In the genomic region with DNA sequence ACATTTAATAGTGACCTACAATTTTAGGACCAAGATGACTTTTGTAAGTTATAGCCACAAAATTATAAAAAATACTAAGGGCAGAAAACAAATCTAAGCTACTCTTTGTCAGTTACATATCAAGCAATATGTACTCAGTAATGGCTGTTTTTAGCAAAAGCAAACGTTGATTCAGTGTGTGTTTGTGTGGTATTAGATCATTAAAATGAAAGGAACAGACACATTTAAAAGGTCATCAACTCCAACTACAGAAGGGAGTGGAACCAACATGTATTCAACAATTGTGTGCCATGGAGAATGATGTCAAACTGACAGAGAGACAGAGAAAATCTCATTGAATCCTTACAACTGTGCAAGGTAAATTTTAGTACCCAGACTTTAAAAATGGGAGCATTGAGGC, we compare ENCODE assay signal across 23 cellular contexts.
A peak's percentile ranks its signal among the peaks of the same experiment; 100 is the strongest.
DNase-seq lines count a peak whose midpoint lies in the region; ATAC-seq, FAIRE-seq and TF ChIP-seq lines count a peak whose summit lies in the region.
"Had no signal": no experiment of that assay in that cellular context is flagged by ENCODE, and none has a peak within 500 bp of the region (broad histone marks: within the 10 kb centered on the region; RNA-seq: fewer than 3 reads in every experiment).

No MANE protein-coding gene starts in this region.

- H2AK5ac ChIP-seq in mesenchymal stem cell (ENCODE audit: low read length, severe bottlenecking) = no peak overlapping the region

- H3K4me2 ChIP-seq in HepG2 (ENCODE audit: low read depth, low read length) (no peak overlapping the region), Loucy (ENCODE audit: low read depth, low read length, poor library complexity, severe bottlenecking) (peak overlapping the region; percentile 98), PC-9 (no peak overlapping the region), mesenchymal stem cell (ENCODE audit: low read length, poor library complexity, severe bottlenecking) (no peak overlapping the region)
- H3K4me2 ChIP-seq: BLaER1 had no signal

- TF ChIP-seq EP300 in HepG2 (IDR thresholded peaks at IDR 0.05; ENCODE audit: low read depth in 2 of 2, low read length in 2 of 2) (no peak), HepG2 (CRISPR knock-in tag; IDR thresholded peaks at IDR 0.05; ENCODE audit: borderline replicate concordance) (no peak)

- H3K9me3 ChIP-seq in HepG2 (ENCODE audit: low read length) = no peaks in the 10 kb centered on the region
- no peaks in the 10 kb centered on the region for H3K9me3 ChIP-seq in right lobe of liver
- H3K9me3 ChIP-seq in Loucy (ENCODE audit: insufficient read depth, low read depth, low read length) = peaks cover 12% of the 10 kb centered on the region; the same call in 1 of the 2 replicates
- no peaks in the 10 kb centered on the region for H3K9me3 ChIP-seq in PC-9 (ENCODE audit: insufficient read depth, low read depth)
- H3K9me3 ChIP-seq in mesenchymal stem cell (ENCODE audit: control insufficient read depth, low read length) = peaks cover 5% of the 10 kb centered on the region
- H3K9me3 ChIP-seq: BE2C had no signal

- no peak overlapping the region for H3K18ac ChIP-seq in mesenchymal stem cell (ENCODE audit: low read depth in 1 of 2, low read length in 2 of 2)

- no peak for ATAC-seq in HepG2
- no peak for ATAC-seq in right lobe of liver

- in situ Hi-C loops in HepG2 (cut with HindIII; ENCODE audit: extremely low pct_ligation_motif_present, low pct_unique_long_range_greater_than_20kb) = no loop called here

- peaks cover 5% of the 10 kb centered on the region; the same call in 1 of the 2 replicates for H3K4me1 ChIP-seq in HepG2 (ENCODE audit: insufficient read depth, low read length)
- no peaks in the 10 kb centered on the region for H3K4me1 ChIP-seq in right lobe of liver
- H3K4me1 ChIP-seq in Loucy (ENCODE audit: insufficient read depth, low read length, poor library complexity, severe bottlenecking) = peaks cover 67% of the 10 kb centered on the region
- H3K4me1 ChIP-seq in PC-9 (replicated peaks; ENCODE audit: insufficient read depth) = no peaks in the 10 kb centered on the region
- H3K4me1 ChIP-seq in mesenchymal stem cell (ENCODE audit: control insufficient read depth, insufficient read depth, low read depth, low read length) = no peaks in the 10 kb centered on the region
- H3K4me1 ChIP-seq: BE2C, BLaER1 had no signal

- TF ChIP-seq POLR2A in HepG2 (IDR thresholded peaks at IDR 0.05; ENCODE audit: insufficient read depth in 1 of 2, low read depth in 2 of 2, low read length in 2 of 2) = no peak
- no peak for TF ChIP-seq POLR2A in right lobe of liver (IDR thresholded peaks at IDR 0.05)

- H3K27me3 ChIP-seq in HepG2 (ENCODE audit: control insufficient read depth in 1 of 2, insufficient read depth in 2 of 2, low read length in 2 of 2) = no peaks in the 10 kb centered on the region; a peak in 1 of 5 replicates
- H3K27me3 ChIP-seq in right lobe of liver = no peaks in the 10 kb centered on the region
- H3K27me3 ChIP-seq in Loucy (ENCODE audit: insufficient read depth, low read length, poor library complexity, severe bottlenecking) = no peaks in the 10 kb centered on the region
- no peaks in the 10 kb centered on the region for H3K27me3 ChIP-seq in PC-9 (ENCODE audit: insufficient read depth, low read depth)
- H3K27me3 ChIP-seq in mesenchymal stem cell (ENCODE audit: control insufficient read depth in 1 of 2, insufficient read depth in 1 of 2, low read length in 2 of 2) = peaks cover 0 to 3% of the 10 kb centered on the region in 2 experiments
- H3K27me3 ChIP-seq: BE2C, BLaER1 had no signal

- H2BK5ac ChIP-seq in mesenchymal stem cell (ENCODE audit: low read depth, low read length, poor library complexity, severe bottlenecking) = no peak overlapping the region

- no peaks in the 10 kb centered on the region for H3K79me1 ChIP-seq in mesenchymal stem cell (replicated peaks; ENCODE audit: low read length, poor library complexity, severe bottlenecking)

- H3K9me2 ChIP-seq in Loucy (replicated peaks; ENCODE audit: low read depth, low read length) (no peaks in the 10 kb centered on the region), PC-9 (ENCODE audit: insufficient read depth) (no peaks in the 10 kb centered on the region)

- no peaks in the 10 kb centered on the region for H4K20me1 ChIP-seq in HepG2 (ENCODE audit: insufficient read depth, low read length)
- H4K20me1 ChIP-seq in Loucy (ENCODE audit: insufficient read depth, low read length, poor library complexity, severe bottlenecking) = no peaks in the 10 kb centered on the region
- no peaks in the 10 kb centered on the region for H4K20me1 ChIP-seq in PC-9 (ENCODE audit: insufficient read depth)
- H4K20me1 ChIP-seq: BLaER1 had no signal

- H3K14ac ChIP-seq in mesenchymal stem cell (ENCODE audit: low read length in 2 of 2) = no peak overlapping the region

- TF ChIP-seq CTCF in HepG2 (CRISPR knock-in tag; IDR thresholded peaks at IDR 0.05) = no peak
- TF ChIP-seq CTCF in right lobe of liver (IDR thresholded peaks at IDR 0.05) = no peak
- TF ChIP-seq CTCF in Loucy (conservative IDR thresholded peaks at IDR 0.05; ENCODE audit: low read length) = no peak
- no peak for TF ChIP-seq CTCF in PC-9 (conservative IDR thresholded peaks at IDR 0.05)

- 74% methylated on average over 1 of the region's 1 CpG for WGBS in HepG2 (ENCODE audit: low lambda C conversion rate)
- WGBS in right lobe of liver (ENCODE audit: insufficient coverage, low coverage, low lambda C conversion rate, missing lambda C conversion rate) = 25% methylated on average over 1 of the region's 1 CpG
- WGBS in mesenchymal stem cell = no CpG with 5 or more reads among the region's 1 CpG

- no peak overlapping the region for H3K4me3 ChIP-seq in HepG2 (replicated peaks in 1 of 3; ENCODE audit: insufficient read depth in 1 of 3, low read depth in 2 of 3, low read length in 3 of 3)
- no peak overlapping the region for H3K4me3 ChIP-seq in right lobe of liver
- peak overlapping the region; percentile 15 for H3K4me3 ChIP-seq in Loucy (ENCODE audit: low read length, poor library complexity, severe bottlenecking)
- H3K4me3 ChIP-seq in PC-9 = no peak overlapping the region
- H3K4me3 ChIP-seq in mesenchymal stem cell (ENCODE audit: insufficient read depth in 1 of 2, low read depth in 1 of 2, low read length in 2 of 2) = no peak overlapping the region
- H3K4me3 ChIP-seq: BLaER1 had no signal

- no peak overlapping the region for H2BK120ac ChIP-seq in mesenchymal stem cell (ENCODE audit: low read depth, low read length)

- BruUV-seq in HepG2 (replicated peaks; lab: Mats Ljungman, UMichigan) (no TSS peak), PC-9 (replicated peaks; lab: Mats Ljungman, UMichigan) (no TSS peak)

- H3K9ac ChIP-seq in HepG2 (ENCODE audit: insufficient read depth, low read depth, low read length) (no peak overlapping the region), Loucy (ENCODE audit: low read depth, low read length, poor library complexity, severe bottlenecking) (peak overlapping the region; percentile 28), mesenchymal stem cell (ENCODE audit: low read length) (no peak overlapping the region)
- H3K9ac ChIP-seq: BLaER1 had no signal

- H3F3A ChIP-seq in Loucy (ENCODE audit: low read depth) = peaks cover 8% of the 10 kb centered on the region
- H3F3A ChIP-seq in PC-9 (ENCODE audit: insufficient read depth, low read depth) = no peaks in the 10 kb centered on the region

- TF ChIP-seq RAD21 in HepG2 (CRISPR knock-in tag; IDR thresholded peaks at IDR 0.05) = no peak

- peak; percentile 18 for DNase-seq in HepG2 (ENCODE audit: low spot score)
- no peak for DNase-seq in right lobe of liver
- no peak for DNase-seq in PC-9
- DNase-seq in mesenchymal stem cell = no peak
- DNase-seq: 8988T; ACHN; BE2C; C1 segment of cervical spinal cord; CD4-positive, alpha-beta memory T cell; CD4-positive, CD25-positive, alpha-beta regulatory T cell; CD8-positive, alpha-beta memory T cell; COR-L47; DMS 273 treated with DMSO at 0.1 percent for 48 hours; DMS153; DMS53; DMS79; GF-D8 had no signal

- no peak overlapping the region for H2BK15ac ChIP-seq in mesenchymal stem cell (ENCODE audit: low read depth, poor library complexity, severe bottlenecking)

- POLR2A ChIA-PET in HepG2 (lab: Yijun Ruan, JAX) (no interaction called here), PC-9 (lab: Charles Lee; ENCODE audit: unreplicated experiment) (interaction anchor here (0.6 kb wide), 1 partner anchor 267 kb away, joined by 8 read pairs; no protein-coding TSS in a partner anchor)

- H3K27ac ChIP-seq in HepG2 (ENCODE audit: extremely low read length, insufficient read depth, low read length) (no peak overlapping the region), right lobe of liver (no peak overlapping the region), PC-9 (no peak overlapping the region), mesenchymal stem cell (ENCODE audit: low read length, poor library complexity, severe bottlenecking) (no peak overlapping the region)
- H3K27ac ChIP-seq: BLaER1 had no signal

- CTCF ChIA-PET in HepG2 (lab: Yijun Ruan, JAX; ENCODE audit: low intra/inter-chr PET ratio, low total read pairs) = no interaction called here
- CTCF ChIA-PET in PC-9 (lab: Charles Lee) = no interaction called here

- intact Hi-C loops in HepG2 (cut with micrococcal nuclease; ENCODE audit: unreplicated experiment) = no loop called here
- intact Hi-C loops in right lobe of liver (cut with DNase I) = no loop called here
- intact Hi-C loops in PC-9 (cut with micrococcal nuclease; ENCODE audit: unreplicated experiment) = no loop called here

- H4K8ac ChIP-seq in mesenchymal stem cell (ENCODE audit: low read length) = no peak overlapping the region

- H2BK12ac ChIP-seq in mesenchymal stem cell (ENCODE audit: low read length in 2 of 2) = no peak overlapping the region

- FAIRE-seq in HepG2 (lab: Jason Lieb, UNC) = no peak
- FAIRE-seq: A204.1, G401.6, GM12891, GM19239 had no signal

- no peak overlapping the region for H4K91ac ChIP-seq in mesenchymal stem cell (ENCODE audit: low read length)

- H3K23ac ChIP-seq in mesenchymal stem cell (ENCODE audit: low read length in 2 of 2) = no peak overlapping the region

- H3K36me3 ChIP-seq in HepG2 (replicated peaks in 1 of 2; ENCODE audit: control insufficient read depth in 1 of 2, insufficient read depth in 2 of 2, low read length in 2 of 2) (no peaks in the 10 kb centered on the region), right lobe of liver (no peaks in the 10 kb centered on the region), Loucy (ENCODE audit: insufficient read depth, low read length) (0 out of 2 replicates have a peak, but pooled peaks cover 7% of the 10 kb centered on the region), PC-9 (ENCODE audit: low read depth) (no peaks in the 10 kb centered on the region), mesenchymal stem cell (ENCODE audit: control insufficient read depth in 1 of 2, insufficient read depth in 2 of 2, low read depth in 1 of 2, low read length in 2 of 2) (no peaks in the 10 kb centered on the region)
- H3K36me3 ChIP-seq: BE2C, BLaER1 had no signal

- H3K4ac ChIP-seq in mesenchymal stem cell (ENCODE audit: low read depth in 1 of 2, low read length in 2 of 2) = no peak overlapping the region

- no peaks in the 10 kb centered on the region for H3K79me2 ChIP-seq in HepG2 (ENCODE audit: insufficient read depth, low read length)
- H3K79me2 ChIP-seq in Loucy (ENCODE audit: insufficient read depth, low read length) = peaks cover 67% of the 10 kb centered on the region
- no peaks in the 10 kb centered on the region for H3K79me2 ChIP-seq in PC-9 (ENCODE audit: low read depth)

- H2AFZ ChIP-seq in HepG2 (ENCODE audit: low read length) (no peak overlapping the region), Loucy (ENCODE audit: low read length) (no peak overlapping the region), PC-9 (no peak overlapping the region), mesenchymal stem cell (ENCODE audit: low read depth, low read length) (no peak overlapping the region)
